Comparison of ENCODE assay signal across 8 cellular contexts in genomic region chrX:20412871-20413486, GRCh38.
DNase-seq lines count a peak whose midpoint lies in the region; ATAC-seq and TF ChIP-seq lines count a peak whose summit lies in the region.

No MANE protein-coding gene starts in this region.

- H3K4me1 ChIP-seq in gastroesophageal sphincter, result no peaks in the 10 kb centered on the region

- no peak for TF ChIP-seq EP300 in gastroesophageal sphincter (IDR thresholded peaks at IDR 0.05)

- 70% methylated on average over 4 of the region's 18 CpGs; no CpG with 5 or more reads in 1 of the 2 donors for WGBS in gastroesophageal sphincter (ENCODE audit: low coverage in 1 of 2), 2 donors

- H3K27ac ChIP-seq in gastroesophageal sphincter, result no peak overlapping the region

- DNase-seq in GM13977 (ENCODE audit: low spot score) (peak; percentile 16), UCSD-AML1 (lab: John Stamatoyannopoulos, UW; ENCODE audit: unreplicated experiment) (peak; percentile 56), NCI-H1092 (lab: John Stamatoyannopoulos, UW) (no peak), OCI-M2 (lab: John Stamatoyannopoulos, UW; ENCODE audit: unreplicated experiment) (no peak), OCI-M1 (lab: John Stamatoyannopoulos, UW) (no peak)

- in situ Hi-C loops in GM13977 (cut with MboI; ENCODE audit: low pct_unique_long_range_greater_than_20kb, low sequenced_read_pairs, unreplicated experiment), result no loop called here

- H3K36me3 ChIP-seq in gastroesophageal sphincter, result no peaks in the 10 kb centered on the region

- H3K9me3 ChIP-seq in gastroesophageal sphincter, result no peaks in the 10 kb centered on the region

- TF ChIP-seq CTCF in GM13977 (IDR thresholded peaks at IDR 0.05; ENCODE audit: extremely low read depth, insufficient read depth, missing control alignments) (no peak), gastroesophageal sphincter (IDR thresholded peaks at IDR 0.05) (no peak)

- peak; percentile 68 for ATAC-seq in HG02798 (IDR thresholded peaks at IDR 0.05; ENCODE audit: poor library complexity, unreplicated experiment)
- peak; percentile 28 for ATAC-seq in gastroesophageal sphincter
- no peak for ATAC-seq in HG03039 (IDR thresholded peaks at IDR 0.05; ENCODE audit: unreplicated experiment)

- H3K27me3 ChIP-seq in gastroesophageal sphincter, result no peaks in the 10 kb centered on the region

- H3K4me3 ChIP-seq in gastroesophageal sphincter, result no peak overlapping the region

- TF ChIP-seq POLR2A in gastroesophageal sphincter (IDR thresholded peaks at IDR 0.05), result no peak

Comparison
In these comparisons a context has a peak if more than half of its experiments do, and no peak if none do; other contexts are left out.
1. DNase-seq: peak in GM13977 (single experiment) and UCSD-AML1 (single experiment); none in NCI-H1092 (single experiment), OCI-M2 (single experiment) and OCI-M1 (single experiment).